8 cellular contexts compared by ENCODE assay signal in genomic region chr11:9748361-9748970, GRCh38.
A peak's percentile ranks its signal among the peaks of the same experiment; 100 is the strongest.
DNase-seq lines count a peak whose midpoint lies in the region; ATAC-seq, FAIRE-seq and TF ChIP-seq lines count a peak whose summit lies in the region.

No MANE protein-coding gene starts in this region.

- H3K36me3 Mint-ChIP-seq in astrocyte (ENCODE audit: low read depth, unreplicated experiment) = peaks cover 18% of the 10 kb centered on the region

- POLR2A ChIA-PET in IMR-90 (lab: Charles Lee; ENCODE audit: unreplicated experiment) = no interaction called here

- peak overlapping the region in 1 of 2 experiments; percentile 52; a peak in 1 of 4 replicates for H4K8ac ChIP-seq in IMR-90 (ENCODE audit: low read depth in 2 of 2, low read length in 2 of 2)

- H3K9ac ChIP-seq in IMR-90 (ENCODE audit: low read depth, low read length) = no peak overlapping the region
- H3K9ac ChIP-seq in astrocyte (ENCODE audit: low read length) = no peak overlapping the region

- no peak overlapping the region for H2BK20ac ChIP-seq in IMR-90 (ENCODE audit: low read depth, low read length)

- H3K4me2 ChIP-seq in IMR-90 (ENCODE audit: low read depth, low read length) (no peak overlapping the region), astrocyte (ENCODE audit: low read length) (no peak overlapping the region)

- peak overlapping the region; percentile 30; the same call in 1 of the 2 replicates for H3K23ac ChIP-seq in IMR-90 (ENCODE audit: low read depth, low read length)

- TF ChIP-seq CTCF in IMR-90 (conservative IDR thresholded peaks at IDR 0.05; ENCODE audit: low read depth, low read length) (peak; percentile 79), astrocyte (IDR thresholded peaks at IDR 0.05; ENCODE audit: insufficient read depth, low read depth, low read length) (peak; percentile 77)

- H3K9me3 Mint-ChIP-seq in astrocyte (ENCODE audit: unreplicated experiment) = no peaks in the 10 kb centered on the region

- H2AK5ac ChIP-seq in IMR-90 (ENCODE audit: low read depth, low read length) = peak overlapping the region; percentile 47; the same call in 1 of the 2 replicates

- peak; percentile 77 for DNase-seq in EL
- peak; percentile 79 for DNase-seq in IMR-90
- peak; percentile 82 for DNase-seq in SKM-1 treated with dmso at 0.1 percent for 144 hours (lab: John Stamatoyannopoulos, UW; ENCODE audit: unreplicated experiment)
- DNase-seq in astrocyte (ENCODE audit: low read depth) = peak; percentile 68
- DNase-seq in iPS-NIHi11 (ENCODE audit: low spot score) = peak; percentile 79
- DNase-seq in stimulated activated CD4-positive, alpha-beta T cell treated with anti-CD3 and anti-CD28 coated beads, Interleukin-1b, Interleukin-23, amount 100 ng/mL, for 4 hours (ENCODE audit: low read depth in 2 of 2) = peak; percentile 28 to 34
- no peak for DNase-seq in cerebellum (ENCODE audit: low spot score)

- peaks cover 7% of the 10 kb centered on the region for H3K4me1 ChIP-seq in IMR-90 (ENCODE audit: control insufficient read depth, insufficient read depth, low read length)
- peaks cover 19% of the 10 kb centered on the region for H3K4me1 ChIP-seq in astrocyte (ENCODE audit: insufficient read depth, low read length)

- H2BK5ac ChIP-seq in IMR-90 (ENCODE audit: low read depth, low read length, poor library complexity, severe bottlenecking) = peak overlapping the region; percentile 34

- no peak overlapping the region for H2AK9ac ChIP-seq in IMR-90 (replicated peaks; ENCODE audit: low read depth, low read length, poor library complexity)

- H2AFZ ChIP-seq in IMR-90 (replicated peaks; ENCODE audit: low read length, poor library complexity) = peak overlapping the region; percentile 16
- no peak overlapping the region for H2AFZ ChIP-seq in astrocyte (ENCODE audit: low read depth, low read length)

- H3K27me3 ChIP-seq in IMR-90 (ENCODE audit: control insufficient read depth, insufficient read depth, low read length) (no peaks in the 10 kb centered on the region), astrocyte (ENCODE audit: insufficient read depth, low read length) (no peaks in the 10 kb centered on the region)

- H3K56ac ChIP-seq in IMR-90 (ENCODE audit: extremely low read depth, insufficient read depth, low read length) = no peak overlapping the region

- peak; percentile 88 for TF ChIP-seq RAD21 in IMR-90 (IDR thresholded peaks at IDR 0.05; ENCODE audit: low read length)

- peaks cover 6 to 37% of the 10 kb centered on the region in 2 experiments; a peak in 3 of 4 replicates for H3K79me1 ChIP-seq in IMR-90 (ENCODE audit: low read depth in 1 of 2, low read length in 2 of 2)

- TF ChIP-seq POLR2A in IMR-90 (IDR thresholded peaks at IDR 0.05; ENCODE audit: low read depth, low read length) = no peak

- H3K27ac ChIP-seq in IMR-90 (ENCODE audit: insufficient read depth, low read length) (no peak overlapping the region), astrocyte (ENCODE audit: low read depth, low read length) (no peak overlapping the region)

- WGBS in IMR-90 (ENCODE audit: extremely low coverage in 2 of 2, insufficient read length in 1 of 2), 2 experiments = no CpG with 5 or more reads among the region's 7 CpGs

- H3K9me3 ChIP-seq in IMR-90 (ENCODE audit: control insufficient read depth, insufficient read depth, low read length) (no peaks in the 10 kb centered on the region), astrocyte (ENCODE audit: insufficient read depth, low read depth, low read length) (no peaks in the 10 kb centered on the region)

- H4K5ac ChIP-seq in IMR-90 (ENCODE audit: low read depth, low read length) = peak overlapping the region; percentile 35

- peak overlapping the region; percentile 26; the same call in 1 of the 2 replicates for H4K91ac ChIP-seq in IMR-90 (ENCODE audit: insufficient read depth, low read depth, low read length)

- H3K36me3 ChIP-seq in IMR-90 (ENCODE audit: control insufficient read depth, insufficient read depth, low read length) (peaks cover 13% of the 10 kb centered on the region), astrocyte (ENCODE audit: insufficient read depth, low read length) (peaks cover 7% of the 10 kb centered on the region)

- peak overlapping the region; percentile 21; the same call in 1 of the 2 replicates for H2BK120ac ChIP-seq in IMR-90 (ENCODE audit: low read depth, low read length)

- ATAC-seq in GM21447 (IDR thresholded peaks at IDR 0.05; ENCODE audit: unreplicated experiment) (peak; percentile 61), IMR-90 (ENCODE audit: low read depth) (peak; percentile 86)

- BruUV-seq in IMR-90 (replicated peaks; lab: Mats Ljungman, UMichigan) = no TSS peak

- intact Hi-C loops in IMR-90 (cut with micrococcal nuclease) = loop anchor here (1.0 to 5.0 kb wide), 3 partner anchors 134 to 288 kb away; partner anchors contain the start of genes WEE1 and ZNF143

- H3K79me2 ChIP-seq in astrocyte (ENCODE audit: insufficient read depth, low read length) = no peaks in the 10 kb centered on the region

- peaks cover 11% of the 10 kb centered on the region for H3K4me1 Mint-ChIP-seq in astrocyte (ENCODE audit: low read depth, unreplicated experiment)

- in situ Hi-C loops in IMR-90 (cut with MboI; ENCODE audit: low sequenced_read_pairs) = loop anchor here (10.0 kb wide), 1 partner anchor 134 kb away; no protein-coding TSS in a partner anchor

- H3K27ac Mint-ChIP-seq in astrocyte (ENCODE audit: unreplicated experiment) = no peak overlapping the region

- H2BK15ac ChIP-seq in IMR-90 (ENCODE audit: low read depth, low read length) = 0 out of 3 replicates have a peak overlapping the region, but pooled peaks have one; percentile 5

- H3K4me3 Mint-ChIP-seq in astrocyte (ENCODE audit: unreplicated experiment) = no peak overlapping the region

- dilution Hi-C loops in IMR-90 (cut with HindIII; ENCODE audit: low sequenced_read_pairs, unreplicated experiment) = no loop called here

- H4K20me1 ChIP-seq in IMR-90 (ENCODE audit: insufficient read depth, low read length) = no peaks in the 10 kb centered on the region
- H4K20me1 ChIP-seq in astrocyte (ENCODE audit: insufficient read depth, low read length) = no peaks in the 10 kb centered on the region

- no peak for FAIRE-seq in astrocyte (lab: Jason Lieb, UNC)

- H3K18ac ChIP-seq in IMR-90 (ENCODE audit: low read depth, low read length) = no peak overlapping the region

- no peaks in the 10 kb centered on the region for H3K27me3 Mint-ChIP-seq in astrocyte (ENCODE audit: low read depth, unreplicated experiment)

- peak overlapping the region; percentile 63 for H3K4ac ChIP-seq in IMR-90 (ENCODE audit: low read depth, low read length)

- CTCF ChIA-PET in IMR-90 (lab: Yijun Ruan, JAX) = interaction anchor here (0.6 to 1.9 kb wide), 13 partner anchors 10 to 792 kb away, joined by 3 to 6 read pairs (median 4); partner anchors contain the start of gene RNF141

- H3K4me3 ChIP-seq in IMR-90 (ENCODE audit: insufficient read depth, low read depth, low read length) (no peak overlapping the region), astrocyte (ENCODE audit: insufficient read depth, low read depth, low read length) (no peak overlapping the region)

- peaks cover 6% of the 10 kb centered on the region for H3K9me1 ChIP-seq in IMR-90 (ENCODE audit: insufficient read depth, low read length)

- H3K14ac ChIP-seq in IMR-90 (replicated peaks; ENCODE audit: low read depth, low read length) = peak overlapping the region; percentile 12; the same call in 1 of the 2 replicates

TF ChIP-seq in IMR-90, 13 proteins besides CTCF, POLR2A, EP300 and RAD21:
- TF ChIP-seq CHD1 (IDR thresholded peaks at IDR 0.05; ENCODE audit: low read depth, low read length) (no peak), FOS (IDR thresholded peaks at IDR 0.05; ENCODE audit: low read depth, low read length) (no peak), BHLHE40 (IDR thresholded peaks at IDR 0.05; ENCODE audit: low read depth, low read length) (no peak), RFX5 (IDR thresholded peaks at IDR 0.05; ENCODE audit: low read depth, low read length) (no peak), SMC3 (IDR thresholded peaks at IDR 0.05; ENCODE audit: low read depth, low read length) (peak; percentile 69), CEBPB (IDR thresholded peaks at IDR 0.05; ENCODE audit: low read depth, low read length) (no peak), NFE2L2 (IDR thresholded peaks at IDR 0.05; ENCODE audit: low read depth, low read length) (no peak), MAZ (IDR thresholded peaks at IDR 0.05; ENCODE audit: borderline replicate concordance, low read depth, low read length) (no peak)
TF ChIP-seq in IMR-90: peak in this region for 1.
